ENCODE assay signal across 9 cellular contexts in the genomic region with DNA sequence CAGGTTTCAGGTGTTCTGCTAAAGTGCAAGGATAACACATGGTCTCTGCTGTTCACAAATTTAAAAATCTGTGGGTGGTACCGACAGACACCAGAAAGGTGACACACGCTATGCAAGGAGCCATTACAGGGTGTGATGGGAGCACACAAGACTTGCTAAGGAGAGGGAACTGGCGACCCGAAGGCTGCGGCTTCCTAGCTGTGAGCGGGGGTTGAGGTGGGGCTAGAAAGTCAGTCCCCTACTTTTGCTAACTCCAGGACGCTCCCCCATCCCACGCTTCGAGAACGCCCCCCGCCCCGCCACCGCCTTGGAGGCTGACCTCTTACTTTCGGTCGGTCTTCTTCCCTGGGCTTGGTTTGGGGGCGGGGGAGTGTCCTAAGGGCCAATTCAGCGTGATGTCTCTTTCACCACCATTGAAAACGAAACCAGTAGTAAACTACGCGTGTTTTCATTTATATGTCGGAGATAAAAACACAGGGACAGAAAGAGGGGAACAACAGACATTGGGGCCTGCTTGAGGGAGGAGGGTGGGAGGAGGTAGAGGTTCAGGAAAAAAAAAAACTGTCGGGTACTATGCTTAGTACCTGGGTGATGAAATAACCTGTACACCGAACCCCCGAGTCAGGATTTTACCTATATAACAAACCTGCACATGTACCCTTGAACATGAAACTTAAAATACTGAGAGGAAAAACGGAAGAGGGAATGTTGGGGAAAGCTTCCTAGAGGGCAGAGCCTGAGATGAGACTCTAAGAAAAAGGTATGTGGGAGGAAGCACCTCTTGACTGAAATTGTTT. TPM values are rescaled to one million over a fixed set of nuclear protein-coding genes. Genes with fewer than 3 reads are reported as not detected.
DNase-seq lines count a peak whose midpoint lies in the region; ATAC-seq, FAIRE-seq and TF ChIP-seq lines count a peak whose summit lies in the region.
"Had no signal": no experiment of that assay in that cellular context is flagged by ENCODE, and none has a peak within 500 bp of the region (broad histone marks: within the 10 kb centered on the region; RNA-seq: fewer than 3 reads in every experiment).

No MANE protein-coding gene starts in this region.

- DNase-seq in GM12891 (ENCODE audit: insufficient read length, low spot score): no peak
- peak; percentile 23 for DNase-seq in NCI-H2227 treated with DMSO at 0.1 percent for 48 hours (lab: John Stamatoyannopoulos, UW)
- DNase-seq in heart left ventricle: peak in 4 of 5 donors; percentile 61 to 75 (median 66)
- peak; percentile 83 for DNase-seq in sciatic nerve (ENCODE audit: low spot score)
- DNase-seq in occipital lobe (lab: John Stamatoyannopoulos, UW): no peak
- no peak for DNase-seq in NCI-H446 (lab: John Stamatoyannopoulos, UW)
- DNase-seq in type B pancreatic cell (ENCODE audit: extremely low spot score, unreplicated experiment): no peak

- H3K9me3 ChIP-seq in heart left ventricle: no peaks in the 10 kb centered on the region

- ATAC-seq in activated T-helper 17 cell treated with anti-CD3 and anti-CD28 coated beads, Interleukin-2, amount 50 U/mL, for 72 hours (replicated peaks): peak; percentile 13
- ATAC-seq in heart left ventricle (no peak), sciatic nerve (no peak)

- intact Hi-C loops in heart left ventricle (cut with DNase I) (loop anchor here in 1 of 10 donors (2.0 kb wide), 1 partner anchor 25 kb away; no protein-coding TSS in a partner anchor), sciatic nerve (cut with DNase I) (loop anchor here (5.0 kb wide), 1 partner anchor 197 kb away; the partner anchor contains the start of genes KRTCAP2 and TRIM46)

- no peak overlapping the region for H3K4me3 Mint-ChIP-seq in activated T-helper 17 cell treated with anti-CD3 and anti-CD28 coated beads, Interleukin-2, amount 50 U/mL, for 72 hours
- H3K4me3 Mint-ChIP-seq in type B pancreatic cell: no peak overlapping the region
- H3K4me3 Mint-ChIP-seq: dendritic cell treated with granulocyte-macrophage colony-stimulating factor and Interleukin-4, amounts not matched to agents 40 ng/mL and 50 ng/mL, for 4 days had no signal

- peak overlapping the region; percentile 76 to 99 (median 98) for H3K27ac ChIP-seq in heart left ventricle

- no peak overlapping the region for H3K27ac Mint-ChIP-seq in activated T-helper 17 cell treated with anti-CD3 and anti-CD28 coated beads, Interleukin-2, amount 50 U/mL, for 72 hours
- no peak overlapping the region for H3K27ac Mint-ChIP-seq in type B pancreatic cell
- H3K27ac Mint-ChIP-seq: dendritic cell treated with granulocyte-macrophage colony-stimulating factor and Interleukin-4, amounts not matched to agents 40 ng/mL and 50 ng/mL, for 4 days had no signal

- peak overlapping the region; percentile 18 to 84 (median 74) for H3K4me3 ChIP-seq in heart left ventricle

- H3K36me3 Mint-ChIP-seq in activated T-helper 17 cell treated with anti-CD3 and anti-CD28 coated beads, Interleukin-2, amount 50 U/mL, for 72 hours (ENCODE audit: low read depth): peaks cover 55% of the 10 kb centered on the region
- H3K36me3 Mint-ChIP-seq in type B pancreatic cell: peaks cover 4% of the 10 kb centered on the region

- TF ChIP-seq CTCF in heart left ventricle (IDR thresholded peaks at IDR 0.05): no peak
- TF ChIP-seq CTCF in type B pancreatic cell (conservative IDR thresholded peaks at IDR 0.05): no peak

- peaks cover 0 to 14% (median 5%) of the 10 kb centered on the region in 9 donors for H3K36me3 ChIP-seq in heart left ventricle

- peak; percentile 66 for FAIRE-seq in GM12891 (lab: Jason Lieb, UNC)

- TF ChIP-seq POLR2A in GM12891 (IDR thresholded peaks at IDR 0.05; ENCODE audit: low read depth, low read length): 0 out of 2 replicates have a peak, but pooled peaks have one; percentile 31
- TF ChIP-seq POLR2A in heart left ventricle (IDR thresholded peaks at IDR 0.05): no peak

- 1 to 2% (median 2%) methylated on average over 25 of the region's 25 CpGs for WGBS in heart left ventricle, 4 donors

- peaks cover 16 to 47% (median 37%) of the 10 kb centered on the region in 12 donors for H3K4me1 ChIP-seq in heart left ventricle

- H3K4me1 Mint-ChIP-seq in activated T-helper 17 cell treated with anti-CD3 and anti-CD28 coated beads, Interleukin-2, amount 50 U/mL, for 72 hours: peaks cover 28% of the 10 kb centered on the region
- peaks cover 28% of the 10 kb centered on the region for H3K4me1 Mint-ChIP-seq in type B pancreatic cell (ENCODE audit: unreplicated experiment)

- H3K27me3 ChIP-seq in heart left ventricle: no peaks in the 10 kb centered on the region

- H3K27me3 Mint-ChIP-seq in activated T-helper 17 cell treated with anti-CD3 and anti-CD28 coated beads, Interleukin-2, amount 50 U/mL, for 72 hours: no peaks in the 10 kb centered on the region
- H3K27me3 Mint-ChIP-seq in type B pancreatic cell: no peaks in the 10 kb centered on the region
- H3K27me3 Mint-ChIP-seq: dendritic cell treated with granulocyte-macrophage colony-stimulating factor and Interleukin-4, amounts not matched to agents 40 ng/mL and 50 ng/mL, for 4 days had no signal

- H3K9me3 Mint-ChIP-seq in activated T-helper 17 cell treated with anti-CD3 and anti-CD28 coated beads, Interleukin-2, amount 50 U/mL, for 72 hours: no peaks in the 10 kb centered on the region
- no peaks in the 10 kb centered on the region for H3K9me3 Mint-ChIP-seq in type B pancreatic cell
- H3K9me3 Mint-ChIP-seq: dendritic cell treated with granulocyte-macrophage colony-stimulating factor and Interleukin-4, amounts not matched to agents 40 ng/mL and 50 ng/mL, for 4 days had no signal

TF ChIP-seq in GM12891, 5 proteins besides CTCF, POLR2A, EP300 and RAD21:
- no peak for TF ChIP-seq SPI1 (IDR thresholded peaks at IDR 0.05; ENCODE audit: low read depth, low read length)
- peak; percentile 30; the same call in 1 of the 2 replicates for TF ChIP-seq POU2F2 (IDR thresholded peaks at IDR 0.05; ENCODE audit: low read depth, low read length)

RNA-seq across cellular contexts. Expression of gene CKS1B, which starts 1.1 kb away (rescaled TPM):
- polyA plus RNA-seq in GM12891 (2012; ENCODE audit: low read depth, missing spikeins): 175 TPM
- total RNA-seq in activated T-helper 17 cell treated with anti-CD3 and anti-CD28 coated beads, Interleukin-2, amount 50 U/mL, for 72 hours: 100 to 1,000 TPM; 162 to 188 TPM
- total RNA-seq in heart left ventricle (10 to 100 TPM; 11.0 to 30.0 (median 16.7) TPM), sciatic nerve (31.7 TPM), occipital lobe (12.2 TPM), type B pancreatic cell (ENCODE audit: low replicate concordance) (58.8 and 119 TPM in 2 replicates)
- 10 to 100 TPM in 1 of 2 donors, 1 to 10 TPM in 1; 6.8 to 48.9 TPM for polyA plus RNA-seq in heart left ventricle

RNA-seq across cellular contexts. Expression of gene SHC1, which starts 5.1 kb away (rescaled TPM):
- 16.1 TPM for polyA plus RNA-seq in GM12891 (2012; ENCODE audit: low read depth, missing spikeins)
- total RNA-seq in activated T-helper 17 cell treated with anti-CD3 and anti-CD28 coated beads, Interleukin-2, amount 50 U/mL, for 72 hours: 10 to 100 TPM; 60.9 to 62.0 TPM
- total RNA-seq in heart left ventricle: 100 to 1,000 TPM in 1 of 9 donors, 10 to 100 TPM in 8; 38.8 to 115 (median 62.4) TPM
- polyA plus RNA-seq in heart left ventricle: 10 to 100 TPM; 23.6 to 93.7 TPM
- 92.5 TPM for total RNA-seq in sciatic nerve
- 10.0 TPM for total RNA-seq in occipital lobe
- total RNA-seq in type B pancreatic cell (ENCODE audit: low replicate concordance): 65.3 and 87.8 TPM in 2 replicates

RNA-seq across cellular contexts. Expression of gene FLAD1, which starts 7.5 kb away (rescaled TPM):
- 34.2 TPM for polyA plus RNA-seq in GM12891 (2012; ENCODE audit: low read depth, missing spikeins)
- total RNA-seq in activated T-helper 17 cell treated with anti-CD3 and anti-CD28 coated beads, Interleukin-2, amount 50 U/mL, for 72 hours: 10 to 100 TPM; 34.6 to 68.3 TPM
- total RNA-seq in heart left ventricle (10 to 100 TPM; 19.4 to 35.0 (median 27.4) TPM), sciatic nerve (24.3 TPM), occipital lobe (17.2 TPM), type B pancreatic cell (ENCODE audit: low replicate concordance) (51.4 and 59.0 TPM in 2 replicates)
- polyA plus RNA-seq in heart left ventricle: 10 to 100 TPM; 22.3 to 50.7 TPM

RNA-seq across cellular contexts. Expression of gene PYGO2, which starts 14.0 kb away (rescaled TPM):
- polyA plus RNA-seq in GM12891 (2012; ENCODE audit: low read depth, missing spikeins): 17.5 TPM
- total RNA-seq in activated T-helper 17 cell treated with anti-CD3 and anti-CD28 coated beads, Interleukin-2, amount 50 U/mL, for 72 hours: 10 to 100 TPM; 35.6 to 39.2 TPM
- total RNA-seq in heart left ventricle: 10 to 100 TPM; 10.7 to 19.2 (median 16.3) TPM
- 10 to 100 TPM in 1 of 2 donors, 1 to 10 TPM in 1; 9.7 to 18.0 TPM for polyA plus RNA-seq in heart left ventricle
- total RNA-seq in sciatic nerve: 25.0 TPM
- total RNA-seq in occipital lobe: 11.2 TPM
- total RNA-seq in type B pancreatic cell (ENCODE audit: low replicate concordance): 48.1 and 49.0 TPM in 2 replicates

RNA-seq across cellular contexts. Expression of gene LENEP, which starts 17.8 kb away (rescaled TPM):
- 0.27 TPM for polyA plus RNA-seq in GM12891 (2012; ENCODE audit: low read depth, missing spikeins)
- total RNA-seq in activated T-helper 17 cell treated with anti-CD3 and anti-CD28 coated beads, Interleukin-2, amount 50 U/mL, for 72 hours: under 1 TPM; 0.77 to 0.97 TPM
- not detected for total RNA-seq in heart left ventricle
- polyA plus RNA-seq in heart left ventricle: not detected
- total RNA-seq in sciatic nerve: not detected
- total RNA-seq in occipital lobe: 2.7 TPM
- 0.52 and 1.1 TPM in 2 replicates for total RNA-seq in type B pancreatic cell (ENCODE audit: low replicate concordance)

Comparison
In these comparisons a context has a peak if more than half of its experiments do, and no peak if none do; other contexts are left out.
1. DNase-seq: peak in NCI-H2227 treated with DMSO at 0.1 percent for 48 hours (single experiment), heart left ventricle (4 of 5) and sciatic nerve (single experiment); none in GM12891 (single experiment), occipital lobe (single experiment), NCI-H446 (0 of 2) and type B pancreatic cell (single experiment).